ENCODE assay signal across 14 cellular contexts in genomic region chr3:197181751-197182150, GRCh38.
DNase-seq lines count a peak whose midpoint lies in the region; ATAC-seq and TF ChIP-seq lines count a peak whose summit lies in the region.
"Had no signal": no experiment of that assay in that cellular context is flagged by ENCODE, and none has a peak within 500 bp of the region (broad histone marks: within the 10 kb centered on the region; RNA-seq: fewer than 3 reads in every experiment).

No MANE protein-coding gene starts in this region.

- no peaks in the 10 kb centered on the region for H3K9me2 ChIP-seq in Karpas-422 (replicated peaks; ENCODE audit: insufficient read depth, low read length)
- H3K9me2 ChIP-seq in hepatocyte (replicated peaks; ENCODE audit: insufficient read depth): no peaks in the 10 kb centered on the region

- no peak overlapping the region for H3K27ac ChIP-seq in A673 (ENCODE audit: low read depth, low read length, poor library complexity, severe bottlenecking)
- H3K27ac ChIP-seq in Karpas-422 (ENCODE audit: low read length): peak overlapping the region; percentile 10; the same call in 1 of the 2 replicates
- H3K27ac ChIP-seq in hepatocyte: no peak overlapping the region
- H3K27ac ChIP-seq: foreskin keratinocyte, testis had no signal

- intact Hi-C loops in A673 (cut with micrococcal nuclease; ENCODE audit: unreplicated experiment): loop anchor here (10.0 kb wide), 2 partner anchors 127 to 577 kb away; no protein-coding TSS in a partner anchor

- TF ChIP-seq CTCF in A673 (conservative IDR thresholded peaks at IDR 0.05; ENCODE audit: low read depth, low read length): no peak
- TF ChIP-seq CTCF in astrocyte of the spinal cord (IDR thresholded peaks at IDR 0.05; ENCODE audit: low read depth, low read length): no peak
- no peak for TF ChIP-seq CTCF in hepatocyte (IDR thresholded peaks at IDR 0.05; ENCODE audit: poor library complexity)

- CTCF ChIA-PET in A673 (lab: Charles Lee): no interaction called here

- no peak for ATAC-seq in GM19324 (IDR thresholded peaks at IDR 0.05; ENCODE audit: low FRiP score, unreplicated experiment)
- no peak for ATAC-seq in HG02870 (IDR thresholded peaks at IDR 0.05; ENCODE audit: unreplicated experiment)
- ATAC-seq: activated T-cell treated with anti-CD3 and anti-CD28 coated beads, Interleukin-2, amount 50 U/mL, for 72 hours; foreskin keratinocyte had no signal

- H3K27me3 ChIP-seq in A673 (replicated peaks; ENCODE audit: insufficient read depth, low read depth, low read length, poor library complexity): no peaks in the 10 kb centered on the region
- H3K27me3 ChIP-seq in Karpas-422 (ENCODE audit: low read length): no peaks in the 10 kb centered on the region
- H3K27me3 ChIP-seq in hepatocyte: no peaks in the 10 kb centered on the region
- H3K27me3 ChIP-seq: foreskin keratinocyte, testis had no signal

- H3K4me2 ChIP-seq in Karpas-422 (ENCODE audit: low read depth, low read length, poor library complexity, severe bottlenecking) (peak overlapping the region; percentile 37), hepatocyte (no peak overlapping the region)

- BruUV-seq in A673 (replicated peaks; lab: Mats Ljungman, UMichigan): no TSS peak

- peaks cover 8% of the 10 kb centered on the region; the same call in 1 of the 2 replicates for H4K20me1 ChIP-seq in Karpas-422 (ENCODE audit: insufficient read depth, low read depth, low read length)
- peaks cover 27% of the 10 kb centered on the region for H4K20me1 ChIP-seq in hepatocyte (ENCODE audit: insufficient read depth, poor library complexity, severe bottlenecking)

- no peaks in the 10 kb centered on the region for H3K9me3 ChIP-seq in A673 (ENCODE audit: low read depth, low read length, poor library complexity, severe bottlenecking)
- no peaks in the 10 kb centered on the region for H3K9me3 ChIP-seq in Karpas-422 (ENCODE audit: low read length)
- no peaks in the 10 kb centered on the region for H3K9me3 ChIP-seq in hepatocyte (ENCODE audit: low read depth)
- H3K9me3 ChIP-seq: testis had no signal

- peak; percentile 38 for DNase-seq in A673 (ENCODE audit: low spot score)
- DNase-seq in Karpas-422: peak; percentile 65
- DNase-seq in astrocyte of the spinal cord (ENCODE audit: low read depth, low spot score): peak; percentile 36
- DNase-seq in hepatocyte (ENCODE audit: low spot score): peak; percentile 21
- DNase-seq in GM19240 (ENCODE audit: insufficient read length, low spot score): no peak
- no peak for DNase-seq in activated CD8-positive, alpha-beta memory T cell treated with anti-CD3 and anti-CD28 coated beads, Interleukin-2, amount 50 U/mL, for 48 hours
- DNase-seq: activated B cell treated with CpG ODN at 0.5 μM for 24 hours; activated T-cell treated with anti-CD3 and anti-CD28 coated beads, Interleukin-2, amount 50 U/mL, for 72 hours; foreskin keratinocyte; NCI-H2171; RPMI8226; testis had no signal

- POLR2A ChIA-PET in A673 (lab: Charles Lee; ENCODE audit: low non-redundant PET): no interaction called here

- H3K4me1 ChIP-seq in A673 (ENCODE audit: insufficient read depth, low read length, poor library complexity, severe bottlenecking): peaks cover 11% of the 10 kb centered on the region
- H3K4me1 ChIP-seq in Karpas-422 (ENCODE audit: low read length): peaks cover 41% of the 10 kb centered on the region
- no peaks in the 10 kb centered on the region for H3K4me1 ChIP-seq in hepatocyte (ENCODE audit: insufficient read depth)
- H3K4me1 ChIP-seq: foreskin keratinocyte, testis had no signal

- in situ Hi-C loops in astrocyte of the spinal cord (cut with HindIII; ENCODE audit: low sequenced_read_pairs): no loop called here

- H3K79me2 ChIP-seq in Karpas-422 (ENCODE audit: low read length): peaks cover 93% of the 10 kb centered on the region
- H3K79me2 ChIP-seq in hepatocyte: peaks cover 93% of the 10 kb centered on the region

- H3K4me3 ChIP-seq in A673 (ENCODE audit: low read depth, low read length, poor library complexity, severe bottlenecking) (no peak overlapping the region), Karpas-422 (ENCODE audit: low read length) (no peak overlapping the region), astrocyte of the spinal cord (ENCODE audit: low read depth, low read length) (no peak overlapping the region), hepatocyte (no peak overlapping the region)
- H3K4me3 ChIP-seq: testis had no signal

- H2AFZ ChIP-seq in Karpas-422 (ENCODE audit: low read length): no peak overlapping the region
- no peak overlapping the region for H2AFZ ChIP-seq in hepatocyte

- H3K36me3 ChIP-seq in A673 (ENCODE audit: insufficient read depth, low read length, poor library complexity, severe bottlenecking) (no peaks in the 10 kb centered on the region), Karpas-422 (ENCODE audit: insufficient read depth, low read length) (no peaks in the 10 kb centered on the region), hepatocyte (replicated peaks; ENCODE audit: insufficient read depth, low read depth) (no peaks in the 10 kb centered on the region)

- no peak overlapping the region for H3K9ac ChIP-seq in Karpas-422 (ENCODE audit: low read length)

- WGBS in hepatocyte (ENCODE audit: low lambda C conversion rate, missing lambda C conversion rate): 73% methylated on average over 6 of the region's 6 CpGs

Comparison
In these comparisons a context has a peak if more than half of its experiments do, and no peak if none do; other contexts are left out.
1. DNase-seq: peak in A673 (single experiment), Karpas-422 (single experiment), astrocyte of the spinal cord (single experiment) and hepatocyte (single experiment); none in GM19240 (single experiment) and activated CD8-positive, alpha-beta memory T cell treated with anti-CD3 and anti-CD28 coated beads, Interleukin-2, amount 50 U/mL, for 48 hours (single experiment).